ENCODE assay signal across 8 cellular contexts in genomic region chr20:13788167-13788834, GRCh38.
DNase-seq lines count a peak whose midpoint lies in the region; ATAC-seq and TF ChIP-seq lines count a peak whose summit lies in the region.

No MANE protein-coding gene starts in this region.

- H3K27ac ChIP-seq in SK-N-MC (no peak overlapping the region), coronary artery (no peak overlapping the region)

- no peak overlapping the region for H3K9ac ChIP-seq in SK-N-MC (ENCODE audit: insufficient read length)

- peak; percentile 31 for DNase-seq in NCI-H2029 (lab: John Stamatoyannopoulos, UW)
- DNase-seq in NCI-H2029 treated with DMSO at 0.1 percent for 48 hours (lab: John Stamatoyannopoulos, UW), result no peak
- DNase-seq in SK-N-MC (ENCODE audit: low read depth, low spot score), result peak; percentile 35
- peak; percentile 63 for DNase-seq in cerebellar cortex (ENCODE audit: low spot score)
- DNase-seq in midbrain (lab: John Stamatoyannopoulos, UW), result peak; percentile 1
- DNase-seq in coronary artery (ENCODE audit: low spot score), result no peak

- no peaks in the 10 kb centered on the region for H3K9me3 ChIP-seq in SK-N-MC (ENCODE audit: low read depth, low read length)

- TF ChIP-seq CTCF in LNCAP (IDR thresholded peaks at IDR 0.05), result peak; percentile 71
- TF ChIP-seq CTCF in coronary artery (IDR thresholded peaks at IDR 0.05), result no peak

- H3K36me3 ChIP-seq in SK-N-MC (ENCODE audit: insufficient read depth, low read length), result peaks cover 63% of the 10 kb centered on the region

- H3K4me3 ChIP-seq in SK-N-MC (no peak overlapping the region), coronary artery (no peak overlapping the region)

- ATAC-seq in GM21526 (IDR thresholded peaks at IDR 0.05; ENCODE audit: low FRiP score, unreplicated experiment), result peak; percentile 39

Comparison
In these comparisons a context has a peak if more than half of its experiments do, and no peak if none do; other contexts are left out.
1. DNase-seq: peak in NCI-H2029 (single experiment), SK-N-MC (single experiment), cerebellar cortex (single experiment) and midbrain (single experiment); none in NCI-H2029 treated with DMSO at 0.1 percent for 48 hours (single experiment) and coronary artery (single experiment).